Comparison of ENCODE assay signal across 7 cellular contexts in the genomic region with DNA sequence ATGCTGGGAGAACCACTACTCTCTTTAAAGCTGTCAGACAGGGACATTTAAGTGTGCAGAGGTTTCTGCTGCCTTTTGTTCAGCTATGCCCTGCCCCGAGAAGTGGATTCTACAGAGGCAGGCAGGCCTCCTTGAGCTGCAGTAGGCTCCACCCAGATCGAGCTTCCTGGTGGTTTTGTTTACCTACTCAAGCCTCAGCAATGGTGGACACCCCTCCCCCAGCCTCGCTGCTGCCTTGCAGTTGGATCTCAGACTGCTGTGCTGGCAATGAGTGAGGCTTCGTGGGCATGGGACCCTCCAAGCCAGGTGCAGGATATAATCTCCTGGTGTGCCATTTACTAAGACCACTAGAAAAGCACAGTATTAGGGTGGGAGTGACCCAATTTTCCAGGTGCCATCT. TPM values are rescaled to one million over a fixed set of nuclear protein-coding genes. Genes with fewer than 3 reads are reported as not detected.
"Had no signal": no experiment of that assay in that cellular context is flagged by ENCODE, and none has a peak within 500 bp of the region (broad histone marks: within the 10 kb centered on the region; RNA-seq: fewer than 3 reads in every experiment).

No MANE protein-coding gene starts in this region.

RNA-seq across cellular contexts. Expression of a gene that starts 5.2 kb away (rescaled TPM):
- total RNA-seq: kidney epithelial cell, left ventricle myocardium inferior, left ventricle myocardium superior, lower leg skin, mammary epithelial cell, myocyte had no signal
- polyA plus RNA-seq: naive thymus-derived CD4-positive, alpha-beta T cell had no signal
